Comparison of ENCODE assay signal across 31 cellular contexts in the genomic region with DNA sequence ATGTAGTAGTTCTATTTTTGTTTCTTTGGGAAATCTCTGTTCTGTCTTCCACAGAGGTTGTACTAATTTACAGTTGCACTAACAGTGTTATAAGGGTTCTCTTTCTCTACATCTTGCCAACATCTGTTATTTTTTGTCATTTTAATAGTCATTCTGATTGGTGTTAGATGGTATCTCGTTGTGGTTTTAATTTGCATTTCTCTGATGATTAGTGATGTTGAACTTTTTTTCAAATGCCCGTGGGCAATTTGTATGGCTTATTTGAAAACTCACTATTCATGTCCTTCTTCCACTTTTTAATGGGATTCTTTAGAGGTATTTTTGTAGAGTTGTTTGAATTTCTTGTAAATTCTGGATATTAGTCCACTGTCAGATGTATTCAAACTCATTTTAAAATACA. TPM values are rescaled to one million over a fixed set of nuclear protein-coding genes. Genes with fewer than 3 reads are reported as not detected.
"Had no signal": no experiment of that assay in that cellular context is flagged by ENCODE, and none has a peak within 500 bp of the region (broad histone marks: within the 10 kb centered on the region; RNA-seq: fewer than 3 reads in every experiment).

No MANE protein-coding gene starts in this region.

- ATAC-seq: activated CD4-positive, alpha-beta T cell treated with anti-CD3 and anti-CD28 coated beads for 36 hours; activated CD4-positive, CD25-positive, alpha-beta regulatory T cell treated with anti-CD3 and anti-CD28 coated beads, Interleukin-2, amount 50 U/mL, for 24 hours; activated naive CD4-positive, alpha-beta T cell treated with anti-CD3 and anti-CD28 coated beads, Interleukin-2, amount 50 U/mL, for 72 hours; activated T-cell treated with anti-CD3 and anti-CD28 coated beads, Interleukin-2, amount 50 U/mL, for 4 hours; PC-3; WTC11 had no signal

- H3K27ac ChIP-seq: adrenal gland, Peyer's patch had no signal

- H3K4me1 ChIP-seq: adrenal gland, Peyer's patch had no signal

- H3K9me3 Mint-ChIP-seq: activated CD4-positive, alpha-beta T cell treated with anti-CD3 and anti-CD28 coated beads, Interleukin-2, amount 10 ng/mL, durations not matched to agents 7 days and 5 days; activated naive CD4-positive, alpha-beta T cell treated with anti-CD3 and anti-CD28 coated beads for 36 hours; activated naive CD4-positive, alpha-beta T cell treated with anti-CD3 and anti-CD28 coated beads, Interleukin-2, amount 50 U/mL, for 72 hours; activated T-cell treated with anti-CD3 and anti-CD28 coated beads, Interleukin-2, amount 50 U/mL, for 4 hours; activated T-helper 1 cell treated with anti-CD3 and anti-CD28 coated beads, Interleukin-12 subunit alpha, Interleukin-12 subunit beta, Interleukin-2, Interleukin-4 antibody, amounts not matched to agents 30 ng/mL and 10 ng/mL and 1 ng/mL, durations not matched to agents 14 hours and 24 hours and 36 hours; T-helper 1 cell treated with Interleukin-12 subunit alpha and Interleukin-12 subunit beta and Interleukin-4 antibody, amounts not matched to agents 30 μg/mL and 1 μg/mL, for 36 hours; T-helper 2 cell treated with Interferon-gamma antibody and Interleukin-4, amounts not matched to agents 5 μg/mL and 100 μg/mL, for 36 hours had no signal

- H3K4me1 Mint-ChIP-seq: brain, WTC11 had no signal

- H3K27ac Mint-ChIP-seq: activated CD4-positive, alpha-beta T cell treated with anti-CD3 and anti-CD28 coated beads for 36 hours; activated CD4-positive, alpha-beta T cell treated with anti-CD3 and anti-CD28 coated beads, Interleukin-2, amount 10 ng/mL, durations not matched to agents 7 days and 5 days; activated naive CD4-positive, alpha-beta T cell treated with anti-CD3 and anti-CD28 coated beads for 36 hours; activated naive CD4-positive, alpha-beta T cell treated with anti-CD3 and anti-CD28 coated beads, Interleukin-2, amount 50 U/mL, for 72 hours; activated T-helper 1 cell treated with anti-CD3 and anti-CD28 coated beads, Interleukin-12 subunit alpha, Interleukin-12 subunit beta, Interleukin-2, Interleukin-4 antibody, amounts not matched to agents 30 ng/mL and 10 ng/mL and 1 ng/mL, durations not matched to agents 14 hours and 24 hours and 36 hours; brain; T-helper 1 cell treated with Interleukin-12 subunit alpha and Interleukin-12 subunit beta and Interleukin-4 antibody, amounts not matched to agents 30 μg/mL and 1 μg/mL, for 36 hours; T-helper 2 cell treated with Interferon-gamma antibody and Interleukin-4, amounts not matched to agents 5 μg/mL and 100 μg/mL, for 36 hours; WTC11 had no signal

- H3K27me3 ChIP-seq: adrenal gland, Peyer's patch had no signal

- H3K4me2 ChIP-seq: SK-N-SH had no signal

- H3K9me3 ChIP-seq: adrenal gland, Peyer's patch, SK-N-SH had no signal

- H3K36me3 Mint-ChIP-seq: brain, WTC11 had no signal

- H3K4me3 ChIP-seq: adrenal gland, Peyer's patch had no signal

- H3K4me3 Mint-ChIP-seq: activated CD4-positive, alpha-beta T cell treated with anti-CD3 and anti-CD28 coated beads for 36 hours; activated CD4-positive, alpha-beta T cell treated with anti-CD3 and anti-CD28 coated beads, Interleukin-2, amount 10 ng/mL, durations not matched to agents 7 days and 5 days; activated naive CD4-positive, alpha-beta T cell treated with anti-CD3 and anti-CD28 coated beads for 36 hours; activated T-cell treated with anti-CD3 and anti-CD28 coated beads, Interleukin-2, amount 50 U/mL, for 4 hours; activated T-helper 1 cell treated with anti-CD3 and anti-CD28 coated beads, Interleukin-12 subunit alpha, Interleukin-12 subunit beta, Interleukin-2, Interleukin-4 antibody, amounts not matched to agents 30 ng/mL and 10 ng/mL and 1 ng/mL, durations not matched to agents 14 hours and 24 hours and 36 hours; brain; T-helper 1 cell treated with Interleukin-12 subunit alpha and Interleukin-12 subunit beta and Interleukin-4 antibody, amounts not matched to agents 30 μg/mL and 1 μg/mL, for 36 hours; T-helper 2 cell treated with Interferon-gamma antibody and Interleukin-4, amounts not matched to agents 5 μg/mL and 100 μg/mL, for 36 hours; WTC11 had no signal

- H3K9ac ChIP-seq: SK-N-SH had no signal

- H3K36me3 ChIP-seq: adrenal gland, Peyer's patch had no signal

- DNase-seq: activated CD4-positive, alpha-beta T cell treated with anti-CD3 and anti-CD28 coated beads for 36 hours; activated CD4-positive, alpha-beta T cell treated with anti-CD3 and anti-CD28 coated beads, Interleukin-2, amount 10 ng/mL, durations not matched to agents 7 days and 5 days; activated CD4-positive, alpha-beta T cell treated with anti-CD3 and anti-CD28 coated beads, Interleukin-2, amount 50 U/mL, for 48 hours; activated CD8-positive, alpha-beta memory T cell treated with anti-CD3 and anti-CD28 coated beads, Interleukin-2, amount 50 U/mL, for 4 hours; activated gamma-delta T cell treated with Interleukin-2 at 50 U/mL for 16 hours; activated naive CD4-positive, alpha-beta T cell treated with anti-CD3 and anti-CD28 coated beads for 36 hours; activated T-cell treated with anti-CD3 and anti-CD28 coated beads for 4 hours; activated T-cell treated with anti-CD3 and anti-CD28 coated beads, Interleukin-2, amount 50 U/mL, for 4 hours; adrenal gland; central memory CD4-positive, alpha-beta T cell; NCI-H1105 treated with DMSO at 0.1 percent for 48 hours; NCI-H1436; NCI-H1694; NCI-H1930; NCI-H2081 treated with DMSO at 0.1 percent for 48 hours; NCI-H226; NCI-H446 treated with DMSO at 0.1 percent for 48 hours; NCI-H524; PC-3; Peyer's patch; Right ventricle myocardium superior had no signal

RNA-seq across cellular contexts. Expression of gene SPATA31C2, which starts 5.7 kb away (rescaled TPM):
- total RNA-seq: activated naive CD4-positive, alpha-beta T cell treated with anti-CD3 and anti-CD28 coated beads for 36 hours; activated naive CD4-positive, alpha-beta T cell treated with anti-CD3 and anti-CD28 coated beads, Interleukin-2, amount 50 U/mL, for 72 hours; adrenal gland; cerebellum; MCF 10A; PC-3; Peyer's patch; Right ventricle myocardium superior had no signal
- polyA plus RNA-seq: adrenal gland, SK-N-SH had no signal
